8 cellular contexts compared by ENCODE assay signal in the genomic region with DNA sequence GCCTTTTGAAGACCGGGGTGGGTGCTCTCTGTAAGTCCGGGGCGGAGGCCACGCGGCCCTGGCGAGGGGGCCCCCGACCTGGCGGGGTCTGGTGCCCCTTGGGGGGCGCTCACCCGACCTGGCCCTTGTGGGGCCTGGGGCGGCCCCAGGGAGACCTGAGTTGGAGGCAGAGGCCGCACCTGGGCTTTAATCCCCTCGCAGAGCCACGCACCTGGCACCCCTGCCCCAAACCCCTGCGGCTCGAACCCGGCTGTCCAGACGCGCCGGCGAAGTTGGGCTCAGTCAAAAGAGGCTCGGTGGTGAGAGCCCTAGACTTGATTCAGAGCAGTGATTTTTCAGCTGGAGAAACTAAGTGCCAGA.
DNase-seq lines count a peak whose midpoint lies in the region; ATAC-seq and TF ChIP-seq lines count a peak whose summit lies in the region.

No MANE protein-coding gene starts in this region.

- H3K27me3 ChIP-seq in muscle layer of colon (ENCODE audit: control insufficient read depth in 1 of 2, insufficient read depth in 2 of 2, low read length in 2 of 2), result no peaks in the 10 kb centered on the region

- H3K9me3 ChIP-seq in muscle layer of colon (ENCODE audit: low read length), result no peaks in the 10 kb centered on the region

- no peak overlapping the region for H3K9ac ChIP-seq in muscle layer of colon (ENCODE audit: low read length)

- H3K4me1 ChIP-seq in muscle layer of colon (ENCODE audit: insufficient read depth, low read length), result no peaks in the 10 kb centered on the region

- DNase-seq in GM12864 (ENCODE audit: low read depth) (no peak), astrocyte of the cerebellum (ENCODE audit: low read depth) (no peak), HuH-7 (ENCODE audit: low spot score) (no peak), germinal center (ENCODE audit: low spot score) (no peak), NCI-H82 (lab: John Stamatoyannopoulos, UW) (no peak)

- peak overlapping the region; percentile 49 for H3K27ac ChIP-seq in muscle layer of colon (ENCODE audit: low read depth, low read length)

- TF ChIP-seq CTCF in GM12864 (IDR thresholded peaks at IDR 0.05; ENCODE audit: low read depth, low read length, missing control alignments), result no peak
- no peak for TF ChIP-seq CTCF in astrocyte of the cerebellum (IDR thresholded peaks at IDR 0.05; ENCODE audit: low read depth, low read length, missing control alignments)

- in situ Hi-C loops in astrocyte of the cerebellum (cut with HindIII; ENCODE audit: low sequenced_read_pairs), result no loop called here

- peaks cover 17% of the 10 kb centered on the region for H3K36me3 ChIP-seq in muscle layer of colon (ENCODE audit: insufficient read depth, low read length)

- peak; percentile 10 for ATAC-seq in HG02870 (IDR thresholded peaks at IDR 0.05; ENCODE audit: unreplicated experiment)
- ATAC-seq in HG02973 (IDR thresholded peaks at IDR 0.05; ENCODE audit: unreplicated experiment), result no peak

- H3K4me3 ChIP-seq in GM12864 (ENCODE audit: low read depth, low read length) (peak overlapping the region; percentile 44), astrocyte of the cerebellum (ENCODE audit: low read depth, low read length) (peak overlapping the region; percentile 44), muscle layer of colon (ENCODE audit: low read depth in 1 of 2, low read length in 2 of 2) (peak overlapping the region in 1 of 2 donors; percentile 25)
